Comparison of ENCODE assay signal across 24 cellular contexts in the genomic region with DNA sequence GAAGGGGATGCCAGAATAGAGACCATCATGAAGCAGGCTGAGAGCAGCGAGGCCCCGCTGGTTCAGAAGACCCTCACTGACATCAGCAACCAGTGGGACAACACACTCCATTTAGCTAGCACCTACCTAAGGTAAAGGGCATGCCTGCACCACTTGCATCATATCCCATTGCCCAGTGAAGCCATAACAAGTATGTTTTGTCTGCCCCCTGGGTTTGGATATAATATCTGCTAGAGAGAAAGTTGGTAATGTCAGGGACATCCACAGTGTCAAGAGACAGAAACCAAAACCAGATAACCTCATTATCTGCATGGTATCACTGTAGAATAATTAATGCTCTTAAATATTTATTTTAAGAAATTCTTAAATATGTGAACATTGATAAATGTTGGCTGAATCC.
"Had no signal": no experiment of that assay in that cellular context is flagged by ENCODE, and none has a peak within 500 bp of the region (broad histone marks: within the 10 kb centered on the region; RNA-seq: fewer than 3 reads in every experiment).

No MANE protein-coding gene starts in this region.

- H3K9me3 ChIP-seq: colonic mucosa, esophagus muscularis mucosa, mucosa of descending colon, neutrophil, pancreas, right lobe of liver, thoracic aorta, tibial nerve, upper lobe of left lung, uterus had no signal

- H3K27ac ChIP-seq: colonic mucosa, epithelial cell of prostate, esophagus muscularis mucosa, neutrophil, pancreas, right lobe of liver, thoracic aorta, tibial nerve, upper lobe of left lung, uterus had no signal

- H3K36me3 ChIP-seq: uterus had no signal

- H3K4me3 ChIP-seq: colonic mucosa, esophagus muscularis mucosa, lung, mucosa of descending colon, pancreas, right lobe of liver, thoracic aorta, tibial nerve, upper lobe of left lung, uterus had no signal

- H3K27me3 ChIP-seq: colonic mucosa, esophagus muscularis mucosa, neutrophil, pancreas, right lobe of liver, tibial nerve, upper lobe of left lung, uterus had no signal

- DNase-seq: colonic mucosa; effector CD8-positive, alpha-beta T cell; endodermal cell; hypothalamus; immature natural killer cell; mesenchymal stem cell; mucosa of descending colon; naive B cell; pancreas; right lobe of liver; small intestine; stimulated activated CD4-positive, alpha-beta T cell treated with anti-CD3 and anti-CD28 coated beads, Interleukin-15, amount 100 ng/mL, for 24 hours; stimulated activated CD4-positive, alpha-beta T cell treated with anti-CD3 and anti-CD28 coated beads, Interleukin-2, amount 100 ng/mL, for 48 hours; stimulated activated naive B cell treated with anti-CD40 and anti-IgM and Interleukin-4, amounts not matched to agents 10 μg/mL and 1 μg/mL and 100 μg/mL, for 72 hours; upper lobe of left lung; uterus had no signal

- ATAC-seq: mucosa of descending colon; natural killer cell treated with Interleukin-12 subunit alpha and Interleukin-12 subunit beta and Interleukin-15 and Interleukin-18, amount 100 ng/mL, for 72 hours; pancreas; stimulated activated naive B cell treated with anti-CD40 and anti-IgM and Interleukin-4, amounts not matched to agents 10 μg/mL and 1 μg/mL and 100 μg/mL, for 72 hours had no signal

- FAIRE-seq: keratinocyte, pancreas had no signal

- H3K4me1 ChIP-seq: colonic mucosa, pancreas, right lobe of liver, tibial nerve, upper lobe of left lung, uterus had no signal
